Comparison of ENCODE assay signal across 17 cellular contexts in genomic region chr11:120747801-120748484, GRCh38.
A peak's percentile ranks its signal among the peaks of the same experiment; 100 is the strongest.
DNase-seq lines count a peak whose midpoint lies in the region; ATAC-seq and TF ChIP-seq lines count a peak whose summit lies in the region.
"Had no signal": no experiment of that assay in that cellular context is flagged by ENCODE, and none has a peak within 500 bp of the region (broad histone marks: within the 10 kb centered on the region; RNA-seq: fewer than 3 reads in every experiment).

No MANE protein-coding gene starts in this region.

- no peaks in the 10 kb centered on the region for H3K9me3 Mint-ChIP-seq in stimulated activated naive CD8-positive, alpha-beta T cell treated with anti-CD3 and anti-CD28 coated beads, Interleukin-15, amount 100 ng/mL, for 72 hours
- H3K9me3 Mint-ChIP-seq in activated T-helper 1 cell treated with anti-CD3 and anti-CD28 coated beads, Interleukin-12 subunit alpha, Interleukin-12 subunit beta, Interleukin-2, Interleukin-4 antibody, amounts not matched to agents 30 ng/mL and 10 ng/mL and 1 ng/mL, durations not matched to agents 14 hours and 24 hours and 36 hours = no peaks in the 10 kb centered on the region

- peaks cover 5% of the 10 kb centered on the region for H3K4me1 ChIP-seq in A673 (ENCODE audit: insufficient read depth, low read length, poor library complexity, severe bottlenecking)
- H3K4me1 ChIP-seq: lower lobe of right lung, testis had no signal

- BruUV-seq in A673 (replicated peaks; lab: Mats Ljungman, UMichigan) = no TSS peak

- ATAC-seq in esophagus mucosa = peak; percentile 51
- ATAC-seq in stimulated activated naive CD8-positive, alpha-beta T cell treated with anti-CD3 and anti-CD28 coated beads, Interleukin-15, amount 100 ng/mL, for 72 hours = no peak
- ATAC-seq: lower lobe of right lung had no signal

- no peaks in the 10 kb centered on the region for H3K36me3 Mint-ChIP-seq in activated T-helper 1 cell treated with anti-CD3 and anti-CD28 coated beads, Interleukin-12 subunit alpha, Interleukin-12 subunit beta, Interleukin-2, Interleukin-4 antibody, amounts not matched to agents 30 ng/mL and 10 ng/mL and 1 ng/mL, durations not matched to agents 14 hours and 24 hours and 36 hours (ENCODE audit: low read depth)

- no peak overlapping the region for H3K27ac Mint-ChIP-seq in stimulated activated naive CD8-positive, alpha-beta T cell treated with anti-CD3 and anti-CD28 coated beads, Interleukin-15, amount 100 ng/mL, for 72 hours
- H3K27ac Mint-ChIP-seq in activated T-helper 1 cell treated with anti-CD3 and anti-CD28 coated beads, Interleukin-12 subunit alpha, Interleukin-12 subunit beta, Interleukin-2, Interleukin-4 antibody, amounts not matched to agents 30 ng/mL and 10 ng/mL and 1 ng/mL, durations not matched to agents 14 hours and 24 hours and 36 hours = no peak overlapping the region

- POLR2A ChIA-PET in A673 (lab: Charles Lee; ENCODE audit: low non-redundant PET) = no interaction called here

- H3K4me3 Mint-ChIP-seq in stimulated activated naive CD8-positive, alpha-beta T cell treated with anti-CD3 and anti-CD28 coated beads, Interleukin-15, amount 100 ng/mL, for 72 hours = no peak overlapping the region
- no peak overlapping the region for H3K4me3 Mint-ChIP-seq in activated T-helper 1 cell treated with anti-CD3 and anti-CD28 coated beads, Interleukin-12 subunit alpha, Interleukin-12 subunit beta, Interleukin-2, Interleukin-4 antibody, amounts not matched to agents 30 ng/mL and 10 ng/mL and 1 ng/mL, durations not matched to agents 14 hours and 24 hours and 36 hours

- no peaks in the 10 kb centered on the region for H3K4me1 Mint-ChIP-seq in stimulated activated naive CD8-positive, alpha-beta T cell treated with anti-CD3 and anti-CD28 coated beads, Interleukin-15, amount 100 ng/mL, for 72 hours
- no peaks in the 10 kb centered on the region for H3K4me1 Mint-ChIP-seq in activated T-helper 1 cell treated with anti-CD3 and anti-CD28 coated beads, Interleukin-12 subunit alpha, Interleukin-12 subunit beta, Interleukin-2, Interleukin-4 antibody, amounts not matched to agents 30 ng/mL and 10 ng/mL and 1 ng/mL, durations not matched to agents 14 hours and 24 hours and 36 hours (ENCODE audit: low read depth)

- H3K27me3 Mint-ChIP-seq in stimulated activated naive CD8-positive, alpha-beta T cell treated with anti-CD3 and anti-CD28 coated beads, Interleukin-15, amount 100 ng/mL, for 72 hours = peaks cover 15% of the 10 kb centered on the region
- peaks cover 2% of the 10 kb centered on the region for H3K27me3 Mint-ChIP-seq in activated T-helper 1 cell treated with anti-CD3 and anti-CD28 coated beads, Interleukin-12 subunit alpha, Interleukin-12 subunit beta, Interleukin-2, Interleukin-4 antibody, amounts not matched to agents 30 ng/mL and 10 ng/mL and 1 ng/mL, durations not matched to agents 14 hours and 24 hours and 36 hours (ENCODE audit: insufficient read depth)

- H3K4me3 ChIP-seq in A673 (ENCODE audit: low read depth, low read length, poor library complexity, severe bottlenecking) (no peak overlapping the region), foreskin fibroblast (ENCODE audit: low read depth in 1 of 2, low read length in 2 of 2) (no peak overlapping the region)
- H3K4me3 ChIP-seq: lower lobe of right lung, MG63, testis had no signal

- intact Hi-C loops in A673 (cut with micrococcal nuclease; ENCODE audit: unreplicated experiment) = no loop called here
- intact Hi-C loops in activated T-helper 1 cell treated with anti-CD3 and anti-CD28 coated beads, Interleukin-12 subunit alpha, Interleukin-12 subunit beta, Interleukin-2, Interleukin-4 antibody, amounts not matched to agents 30 ng/mL and 10 ng/mL and 1 ng/mL, durations not matched to agents 14 hours and 24 hours and 36 hours (cut with micrococcal nuclease) = no loop called here

- no peaks in the 10 kb centered on the region for H3K9me3 ChIP-seq in A673 (ENCODE audit: low read depth, low read length, poor library complexity, severe bottlenecking)
- H3K9me3 ChIP-seq: lower lobe of right lung, MG63, testis had no signal

- CTCF ChIA-PET in A673 (lab: Charles Lee) = no interaction called here

- DNase-seq in A673 (ENCODE audit: low spot score) = peak; percentile 24
- DNase-seq in DMS79 (lab: John Stamatoyannopoulos, UW) = peak; percentile 87
- peak; percentile 14 for DNase-seq in NCI-H524 treated with DMSO at 0.1 percent for 48 hours (lab: John Stamatoyannopoulos, UW)
- no peak for DNase-seq in NCI-H510A (lab: John Stamatoyannopoulos, UW)
- DNase-seq in stimulated activated naive CD8-positive, alpha-beta T cell treated with anti-CD3 and anti-CD28 coated beads, Interleukin-15, amount 100 ng/mL, for 72 hours = no peak
- DNase-seq in foreskin fibroblast = no peak
- DNase-seq in activated T-helper 1 cell treated with anti-CD3 and anti-CD28 coated beads, Interleukin-12 subunit alpha, Interleukin-12 subunit beta, Interleukin-2, Interleukin-4 antibody, amounts not matched to agents 30 ng/mL and 10 ng/mL and 1 ng/mL, durations not matched to agents 14 hours and 24 hours and 36 hours (ENCODE audit: low spot score) = no peak
- DNase-seq: amniotic stem cell; central memory CD4-positive, alpha-beta T cell; EL; IMR-90; lower lobe of right lung; MG63; retina; stimulated activated CD4-positive, alpha-beta T cell treated with anti-CD3 and anti-CD28 coated beads, Interleukin-15, amount 100 ng/mL, for 24 hours; testis had no signal

- no peak overlapping the region for H3K27ac ChIP-seq in A673 (ENCODE audit: low read depth, low read length, poor library complexity, severe bottlenecking)
- H3K27ac ChIP-seq: lower lobe of right lung, testis had no signal

- H3K36me3 ChIP-seq in A673 (ENCODE audit: insufficient read depth, low read length, poor library complexity, severe bottlenecking) = no peaks in the 10 kb centered on the region
- H3K36me3 ChIP-seq: lower lobe of right lung, MG63 had no signal

- peaks cover 18% of the 10 kb centered on the region for H3K27me3 ChIP-seq in A673 (replicated peaks; ENCODE audit: insufficient read depth, low read depth, low read length, poor library complexity)
- H3K27me3 ChIP-seq: testis had no signal

- TF ChIP-seq CTCF in A673 (conservative IDR thresholded peaks at IDR 0.05; ENCODE audit: low read depth, low read length) (no peak), foreskin fibroblast (IDR thresholded peaks at IDR 0.05; ENCODE audit: low read depth, low read length) (no peak)

Comparison
In these comparisons a context has a peak if more than half of its experiments do, and no peak if none do; other contexts are left out.
1. DNase-seq: peak in A673 (single experiment), DMS79 (single experiment) and NCI-H524 treated with DMSO at 0.1 percent for 48 hours (single experiment); none in NCI-H510A (single experiment), stimulated activated naive CD8-positive, alpha-beta T cell treated with anti-CD3 and anti-CD28 coated beads, Interleukin-15, amount 100 ng/mL, for 72 hours (0 of 2), foreskin fibroblast (0 of 2) and activated T-helper 1 cell treated with anti-CD3 and anti-CD28 coated beads, Interleukin-12 subunit alpha, Interleukin-12 subunit beta, Interleukin-2, Interleukin-4 antibody, amounts not matched to agents 30 ng/mL and 10 ng/mL and 1 ng/mL, durations not matched to agents 14 hours and 24 hours and 36 hours (single experiment).